Comparison of ENCODE assay signal across 22 cellular contexts in genomic region chr18:67261931-67262552, GRCh38.
DNase-seq lines count a peak whose midpoint lies in the region; ATAC-seq and TF ChIP-seq lines count a peak whose summit lies in the region.
"Had no signal": no experiment of that assay in that cellular context is flagged by ENCODE, and none has a peak within 500 bp of the region (broad histone marks: within the 10 kb centered on the region; RNA-seq: fewer than 3 reads in every experiment).

No MANE protein-coding gene starts in this region.

- POLR2A ChIA-PET in activated naive CD8-positive, alpha-beta T cell treated with anti-CD3 and anti-CD28 coated beads, Interleukin-2, amount 10 ng/mL, durations not matched to agents 7 days and 5 days (lab: Charles Lee), result no interaction called here

- H3K27ac ChIP-seq in KMS-11 (peak overlapping the region; percentile 69), endodermal cell (ENCODE audit: low read depth, low read length) (no peak overlapping the region)
- H3K27ac ChIP-seq: dorsolateral prefrontal cortex, uterus had no signal

- intact Hi-C loops in activated naive CD4-positive, alpha-beta T cell treated with anti-CD3 and anti-CD28 coated beads for 36 hours (cut with micrococcal nuclease), result loop anchor here (5.0 kb wide), 1 partner anchor 100 kb away; no protein-coding TSS in a partner anchor

- no peak for DNase-seq in activated naive CD4-positive, alpha-beta T cell treated with anti-CD3 and anti-CD28 coated beads, Interleukin-2, amount 10 ng/mL, durations not matched to agents 7 days and 5 days
- no peak for DNase-seq in activated naive CD4-positive, alpha-beta T cell treated with anti-CD3 and anti-CD28 coated beads for 36 hours
- DNase-seq in activated naive CD8-positive, alpha-beta T cell treated with anti-CD3 and anti-CD28 coated beads, Interleukin-2, amount 10 ng/mL, durations not matched to agents 7 days and 5 days, result no peak
- no peak for DNase-seq in nephron progenitor cell
- no peak for DNase-seq in endodermal cell
- no peak for DNase-seq in GF-D8 (lab: John Stamatoyannopoulos, UW)
- DNase-seq: activated effector memory CD4-positive, alpha-beta T cell treated with Interleukin-2 at 50 U/mL for 16 hours; amniotic stem cell; dorsolateral prefrontal cortex; foreskin melanocyte; hypothalamus; KBM-7; NCI-H1092 treated with DMSO at 0.1 percent for 48 hours; NCI-H2081 treated with DMSO at 0.1 percent for 48 hours; NCI-H510A; right cardiac atrium; stimulated activated CD8-positive, alpha-beta memory T cell treated with anti-CD3 and anti-CD28 coated beads, Interleukin-4, amount 100 ng/mL, for 48 hours; substantia nigra; uterus had no signal

- H3K79me2 ChIP-seq in KMS-11 (ENCODE audit: insufficient read depth, low read depth), result no peaks in the 10 kb centered on the region

- CTCF ChIA-PET in activated naive CD4-positive, alpha-beta T cell treated with anti-CD3 and anti-CD28 coated beads, Interleukin-2, amount 10 ng/mL, durations not matched to agents 7 days and 5 days (lab: Charles Lee), result no interaction called here
- CTCF ChIA-PET in activated naive CD4-positive, alpha-beta T cell treated with anti-CD3 and anti-CD28 coated beads for 36 hours (lab: Charles Lee), result no interaction called here

- ATAC-seq in activated naive CD8-positive, alpha-beta T cell treated with anti-CD3 and anti-CD28 coated beads, Interleukin-2, amount 10 ng/mL, durations not matched to agents 7 days and 5 days (ENCODE audit: low read depth), result peak; percentile 40
- ATAC-seq in HG03108 (IDR thresholded peaks at IDR 0.05; ENCODE audit: unreplicated experiment), result no peak
- ATAC-seq: right cardiac atrium had no signal

- 88 to 96% methylated on average over 2 of the region's 3 CpGs for WGBS in endodermal cell (ENCODE audit: insufficient coverage in 1 of 2, insufficient read length in 1 of 2), 2 experiments

- H3K9ac ChIP-seq in KMS-11 (peak overlapping the region; percentile 20; the same call in 1 of the 2 replicates), endodermal cell (ENCODE audit: extremely low read depth, low read length, poor library complexity, severe bottlenecking) (no peak overlapping the region)

- H3K9me3 Mint-ChIP-seq in activated naive CD4-positive, alpha-beta T cell treated with anti-CD3 and anti-CD28 coated beads, Interleukin-2, amount 10 ng/mL, durations not matched to agents 7 days and 5 days, result no peaks in the 10 kb centered on the region
- H3K9me3 Mint-ChIP-seq in activated naive CD4-positive, alpha-beta T cell treated with anti-CD3 and anti-CD28 coated beads for 36 hours, result no peaks in the 10 kb centered on the region
- H3K9me3 Mint-ChIP-seq in activated naive CD8-positive, alpha-beta T cell treated with anti-CD3 and anti-CD28 coated beads, Interleukin-2, amount 10 ng/mL, durations not matched to agents 7 days and 5 days, result no peaks in the 10 kb centered on the region
- no peaks in the 10 kb centered on the region for H3K9me3 Mint-ChIP-seq in nephron progenitor cell
- no peaks in the 10 kb centered on the region for H3K9me3 Mint-ChIP-seq in endodermal cell

- H3K4me1 ChIP-seq in KMS-11 (ENCODE audit: low read depth, poor library complexity, severe bottlenecking) (peaks cover 31% of the 10 kb centered on the region), endodermal cell (ENCODE audit: control insufficient read depth, insufficient read depth, low read length) (peaks cover 6% of the 10 kb centered on the region)
- H3K4me1 ChIP-seq: uterus had no signal

- peak overlapping the region; percentile 69 for H2AFZ ChIP-seq in KMS-11 (ENCODE audit: low read depth)

- H3K4me2 ChIP-seq in KMS-11, result peak overlapping the region; percentile 82

- no peaks in the 10 kb centered on the region for H3K9me3 ChIP-seq in endodermal cell (ENCODE audit: control insufficient read depth, low read length)
- H3K9me3 ChIP-seq: uterus had no signal

- no peak overlapping the region for H3K4me3 Mint-ChIP-seq in activated naive CD4-positive, alpha-beta T cell treated with anti-CD3 and anti-CD28 coated beads, Interleukin-2, amount 10 ng/mL, durations not matched to agents 7 days and 5 days
- H3K4me3 Mint-ChIP-seq in activated naive CD4-positive, alpha-beta T cell treated with anti-CD3 and anti-CD28 coated beads for 36 hours, result no peak overlapping the region
- H3K4me3 Mint-ChIP-seq in activated naive CD8-positive, alpha-beta T cell treated with anti-CD3 and anti-CD28 coated beads, Interleukin-2, amount 10 ng/mL, durations not matched to agents 7 days and 5 days, result peak overlapping the region; percentile 34
- H3K4me3 Mint-ChIP-seq in nephron progenitor cell, result no peak overlapping the region
- H3K4me3 Mint-ChIP-seq in endodermal cell, result no peak overlapping the region

- H4K20me1 ChIP-seq in KMS-11 (ENCODE audit: insufficient read depth), result no peaks in the 10 kb centered on the region

- TF ChIP-seq CTCF in KMS-11 (conservative IDR thresholded peaks at IDR 0.05; ENCODE audit: low read depth, low read length), result no peak
- no peak for TF ChIP-seq CTCF in nephron progenitor cell (IDR thresholded peaks at IDR 0.05)
- no peak for TF ChIP-seq CTCF in endodermal cell (conservative IDR thresholded peaks at IDR 0.05)

- H3K4me3 ChIP-seq in KMS-11 (IDR thresholded peaks at IDR 0.05; ENCODE audit: insufficient read depth, low read depth, low read length) (no peak overlapping the region), endodermal cell (ENCODE audit: low read length) (no peak overlapping the region)
- H3K4me3 ChIP-seq: dorsolateral prefrontal cortex, lung, uterus had no signal

- H3K4me1 Mint-ChIP-seq in activated naive CD4-positive, alpha-beta T cell treated with anti-CD3 and anti-CD28 coated beads, Interleukin-2, amount 10 ng/mL, durations not matched to agents 7 days and 5 days, result peaks cover 41% of the 10 kb centered on the region
- peaks cover 33% of the 10 kb centered on the region for H3K4me1 Mint-ChIP-seq in activated naive CD4-positive, alpha-beta T cell treated with anti-CD3 and anti-CD28 coated beads for 36 hours (ENCODE audit: low read depth)
- H3K4me1 Mint-ChIP-seq in activated naive CD8-positive, alpha-beta T cell treated with anti-CD3 and anti-CD28 coated beads, Interleukin-2, amount 10 ng/mL, durations not matched to agents 7 days and 5 days, result peaks cover 35% of the 10 kb centered on the region
- no peaks in the 10 kb centered on the region for H3K4me1 Mint-ChIP-seq in nephron progenitor cell
- H3K4me1 Mint-ChIP-seq in endodermal cell, result peaks cover 7% of the 10 kb centered on the region

- peaks cover 4% of the 10 kb centered on the region for H3K27me3 Mint-ChIP-seq in activated naive CD4-positive, alpha-beta T cell treated with anti-CD3 and anti-CD28 coated beads, Interleukin-2, amount 10 ng/mL, durations not matched to agents 7 days and 5 days
- no peaks in the 10 kb centered on the region for H3K27me3 Mint-ChIP-seq in activated naive CD4-positive, alpha-beta T cell treated with anti-CD3 and anti-CD28 coated beads for 36 hours (ENCODE audit: low read depth)
- no peaks in the 10 kb centered on the region for H3K27me3 Mint-ChIP-seq in activated naive CD8-positive, alpha-beta T cell treated with anti-CD3 and anti-CD28 coated beads, Interleukin-2, amount 10 ng/mL, durations not matched to agents 7 days and 5 days
- H3K27me3 Mint-ChIP-seq in nephron progenitor cell (ENCODE audit: low read depth, poor library complexity) (peaks cover 4% of the 10 kb centered on the region), endodermal cell (ENCODE audit: insufficient read depth) (no peaks in the 10 kb centered on the region)

- peak overlapping the region; percentile 75 for H3K27ac Mint-ChIP-seq in activated naive CD4-positive, alpha-beta T cell treated with anti-CD3 and anti-CD28 coated beads, Interleukin-2, amount 10 ng/mL, durations not matched to agents 7 days and 5 days
- no peak overlapping the region for H3K27ac Mint-ChIP-seq in activated naive CD4-positive, alpha-beta T cell treated with anti-CD3 and anti-CD28 coated beads for 36 hours
- H3K27ac Mint-ChIP-seq in activated naive CD8-positive, alpha-beta T cell treated with anti-CD3 and anti-CD28 coated beads, Interleukin-2, amount 10 ng/mL, durations not matched to agents 7 days and 5 days, result peak overlapping the region; percentile 54
- no peak overlapping the region for H3K27ac Mint-ChIP-seq in nephron progenitor cell
- no peak overlapping the region for H3K27ac Mint-ChIP-seq in endodermal cell

- H3K27me3 ChIP-seq in KMS-11 (ENCODE audit: insufficient read depth, low read depth), result no peaks in the 10 kb centered on the region
- H3K27me3 ChIP-seq in endodermal cell (ENCODE audit: control insufficient read depth, insufficient read depth, low read length, poor library complexity, severe bottlenecking), result no peaks in the 10 kb centered on the region
- H3K27me3 ChIP-seq: uterus had no signal

- H3K36me3 ChIP-seq in KMS-11 (ENCODE audit: insufficient read depth) (no peaks in the 10 kb centered on the region), endodermal cell (ENCODE audit: control insufficient read depth, insufficient read depth, low read length) (no peaks in the 10 kb centered on the region)
- H3K36me3 ChIP-seq: uterus had no signal

- H3K36me3 Mint-ChIP-seq in activated naive CD4-positive, alpha-beta T cell treated with anti-CD3 and anti-CD28 coated beads, Interleukin-2, amount 10 ng/mL, durations not matched to agents 7 days and 5 days, result no peaks in the 10 kb centered on the region
- no peaks in the 10 kb centered on the region for H3K36me3 Mint-ChIP-seq in activated naive CD4-positive, alpha-beta T cell treated with anti-CD3 and anti-CD28 coated beads for 36 hours (ENCODE audit: low read depth)
- H3K36me3 Mint-ChIP-seq in activated naive CD8-positive, alpha-beta T cell treated with anti-CD3 and anti-CD28 coated beads, Interleukin-2, amount 10 ng/mL, durations not matched to agents 7 days and 5 days, result no peaks in the 10 kb centered on the region
- no peaks in the 10 kb centered on the region for H3K36me3 Mint-ChIP-seq in nephron progenitor cell (ENCODE audit: low read depth)
- no peaks in the 10 kb centered on the region for H3K36me3 Mint-ChIP-seq in endodermal cell (ENCODE audit: low read depth)

Comparison
In these comparisons a context has a peak if more than half of its experiments do, and no peak if none do; other contexts are left out.
1. H3K27ac Mint-ChIP-seq: peak in activated naive CD4-positive, alpha-beta T cell treated with anti-CD3 and anti-CD28 coated beads, Interleukin-2, amount 10 ng/mL, durations not matched to agents 7 days and 5 days (single experiment) and activated naive CD8-positive, alpha-beta T cell treated with anti-CD3 and anti-CD28 coated beads, Interleukin-2, amount 10 ng/mL, durations not matched to agents 7 days and 5 days (single experiment); none in activated naive CD4-positive, alpha-beta T cell treated with anti-CD3 and anti-CD28 coated beads for 36 hours (single experiment), nephron progenitor cell (single experiment) and endodermal cell (single experiment).